Comparison of ENCODE assay signal across 8 cellular contexts in genomic region chr22:40856513-40857308, GRCh38. TPM values are rescaled to one million over a fixed set of nuclear protein-coding genes. Genes with fewer than 3 reads are reported as not detected.
DNase-seq lines count a peak whose midpoint lies in the region; ATAC-seq and TF ChIP-seq lines count a peak whose summit lies in the region.

Gene ST13, minus strand, starts transcription at chr22:40856639. Its CDS starts 99 bp downstream, at chr22:40856540.
Gene XPNPEP3, plus strand, starts transcription at chr22:40857148. Its CDS starts 34 bp downstream, at chr22:40857182.

- no peaks in the 10 kb centered on the region for H3K9me3 ChIP-seq in PC-9 (ENCODE audit: insufficient read depth, low read depth)

- peak within 1 kb of the TSS; percentile 99 for H3K4me2 ChIP-seq in PC-9

- DNase-seq in DMS53 treated with DMSO at 0.1 percent for 48 hours (lab: John Stamatoyannopoulos, UW; ENCODE audit: unreplicated experiment) (peak; percentile 79), PC-9 (peak; percentile 92 to 95), epithelial cell of proximal tubule (ENCODE audit: low read depth) (peak; percentile 59), mucosa of gallbladder (ENCODE audit: low spot score) (peak; percentile 98)
- peak; percentile 96 for DNase-seq in Jurkat, Clone E6-1 (ENCODE audit: low read depth, low spot score)
- peak; percentile 98 for DNase-seq in activated T-cell treated with anti-CD3 and anti-CD28 coated beads, Interleukin-2, amount 50 U/mL, for 1 hour
- DNase-seq in stimulated activated CD8-positive, alpha-beta memory T cell treated with anti-CD3 and anti-CD28 coated beads, Interleukin-4, amount 100 ng/mL, for 4 hours (ENCODE audit: low read depth in 2 of 2, low spot score in 1 of 2): peak; percentile 93 to 95

- H3K4me3 ChIP-seq in Jurkat, Clone E6-1 (ENCODE audit: low read length): peak within 1 kb of the TSS; percentile 97
- peak within 1 kb of the TSS; percentile 98 for H3K4me3 ChIP-seq in PC-9
- H3K4me3 ChIP-seq in epithelial cell of proximal tubule (ENCODE audit: low read depth, low read length): peak within 1 kb of the TSS; percentile 95

- H3K27ac ChIP-seq in PC-9: peak within 1 kb of the TSS; percentile 88

- TF ChIP-seq CTCF in PC-9 (conservative IDR thresholded peaks at IDR 0.05): peak; percentile 53
- peak; percentile 36 for TF ChIP-seq CTCF in epithelial cell of proximal tubule (conservative IDR thresholded peaks at IDR 0.05; ENCODE audit: low read depth, low read length)

- peaks cover 43% of the 10 kb centered on the region for H3K4me1 ChIP-seq in PC-9 (replicated peaks; ENCODE audit: insufficient read depth)

- CTCF ChIA-PET in PC-9 (lab: Charles Lee): interaction anchor here (0.6 kb wide), 1 partner anchor 145 kb away, joined by 7 read pairs; no protein-coding TSS in a partner anchor

- peaks cover 50% of the 10 kb centered on the region for H4K20me1 ChIP-seq in PC-9 (ENCODE audit: insufficient read depth)

- H3K79me2 ChIP-seq in PC-9 (ENCODE audit: low read depth): peaks cover 95% of the 10 kb centered on the region

- peak; percentile 83 for ATAC-seq in GM21619 (IDR thresholded peaks at IDR 0.05; ENCODE audit: unreplicated experiment)

- POLR2A ChIA-PET in PC-9 (lab: Charles Lee; ENCODE audit: unreplicated experiment): interaction anchor here (0.5 to 1.1 kb wide), 13 partner anchors 10 to 813 kb away, joined by 3 to 14 read pairs (median 8); partner anchors contain the start of gene RBX1

- H3K9me2 ChIP-seq in PC-9 (ENCODE audit: insufficient read depth): no peaks in the 10 kb centered on the region

- peaks cover 23% of the 10 kb centered on the region for H3K36me3 ChIP-seq in PC-9 (ENCODE audit: low read depth)

- intact Hi-C loops in PC-9 (cut with micrococcal nuclease; ENCODE audit: unreplicated experiment): no loop called here

- BruUV-seq in PC-9 (replicated peaks; lab: Mats Ljungman, UMichigan): no TSS peak

- H3F3A ChIP-seq in PC-9 (ENCODE audit: insufficient read depth, low read depth): peaks cover 9% of the 10 kb centered on the region; the same call in 1 of the 2 replicates

- H2AFZ ChIP-seq in PC-9: peak within 1 kb of the TSS; percentile 92

- H3K27me3 ChIP-seq in PC-9 (ENCODE audit: insufficient read depth, low read depth): no peaks in the 10 kb centered on the region

RNA-seq across cellular contexts. Expression of gene ST13, which starts in this region (rescaled TPM):
- 524 TPM for polyA plus RNA-seq in Jurkat, Clone E6-1 (2012; ENCODE audit: insufficient read depth, insufficient read length)
- total RNA-seq in PC-9 (2021): 285 and 303 TPM in 2 replicates
- 126 and 159 TPM in 2 replicates for total RNA-seq in epithelial cell of proximal tubule
- 294 TPM for total RNA-seq in mucosa of gallbladder

RNA-seq across cellular contexts. Expression of gene XPNPEP3, which starts in this region (rescaled TPM):
- polyA plus RNA-seq in Jurkat, Clone E6-1 (2012; ENCODE audit: insufficient read depth, insufficient read length): 13.0 TPM
- 34.3 and 42.7 TPM in 2 replicates for total RNA-seq in PC-9 (2021)
- 7.1 and 9.1 TPM in 2 replicates for total RNA-seq in epithelial cell of proximal tubule
- 25.7 TPM for total RNA-seq in mucosa of gallbladder

Comparison
In these comparisons a context has a peak if more than half of its experiments do, and no peak if none do; other contexts are left out.
1. Peak in every context shown above with its lines: DNase-seq, ATAC-seq, H3K4me3 ChIP-seq and H3K27ac ChIP-seq.